In the genomic region with DNA sequence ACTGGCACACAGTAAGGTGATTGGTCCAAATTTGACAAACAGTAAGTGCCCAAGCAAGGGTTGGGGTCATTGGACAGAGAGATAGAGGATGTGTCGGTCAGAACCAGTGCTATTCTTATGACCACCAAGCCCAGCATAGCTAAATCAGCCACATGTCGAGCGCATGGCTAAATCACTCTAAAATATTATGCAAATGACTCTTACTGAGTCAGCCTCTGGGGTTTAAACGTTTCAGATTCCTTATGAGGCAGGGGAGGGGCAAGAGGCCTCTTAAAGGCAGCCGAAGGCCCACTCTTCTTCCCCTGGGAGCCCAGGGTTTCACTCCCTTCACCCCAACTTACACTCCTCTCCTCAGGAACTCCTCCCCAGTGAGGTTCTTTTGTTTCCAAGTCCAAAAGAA, we compare ENCODE assay signal across 10 cellular contexts. TPM values are rescaled to one million over a fixed set of nuclear protein-coding genes. Genes with fewer than 3 reads are reported as not detected.
DNase-seq lines count a peak whose midpoint lies in the region; ATAC-seq and TF ChIP-seq lines count a peak whose summit lies in the region.
"Had no signal": no experiment of that assay in that cellular context is flagged by ENCODE, and none has a peak within 500 bp of the region (broad histone marks: within the 10 kb centered on the region; RNA-seq: fewer than 3 reads in every experiment).

No MANE protein-coding gene starts in this region.

- ATAC-seq in GM19395 (IDR thresholded peaks at IDR 0.05; ENCODE audit: unreplicated experiment): peak; percentile 90
- peak; percentile 84 for ATAC-seq in HG03175 (IDR thresholded peaks at IDR 0.05; ENCODE audit: unreplicated experiment)
- ATAC-seq: Panc1 had no signal

- DNase-seq in AG20443 (ENCODE audit: low spot score) (peak; percentile 88), caudate nucleus (lab: John Stamatoyannopoulos, UW) (no peak), medulla oblongata (ENCODE audit: extremely low spot score) (no peak), spleen (no peak), GOT3 (lab: John Stamatoyannopoulos, UW) (no peak), foreskin melanocyte (no peak)

- no peak overlapping the region for H3K4me3 ChIP-seq in spleen

- peaks cover 0 to 22% (median 4%) of the 10 kb centered on the region in 6 donors for H3K4me1 ChIP-seq in spleen

- 38 to 62% (median 55%) methylated on average over 5 of the region's 5 CpGs for WGBS in spleen, 5 donors

- H3K27ac ChIP-seq in caudate nucleus (ENCODE audit: low read depth, low read length) (peak overlapping the region; percentile 20), spleen (no peak overlapping the region)

- no peak for TF ChIP-seq CTCF in spleen (IDR thresholded peaks at IDR 0.05 in 8 of 11, conservative IDR thresholded peaks at IDR 0.05 in 3 of 11)

- intact Hi-C loops in spleen (cut with DNase I; ENCODE audit: low total_unique reads): no loop called here

- H3K27me3 ChIP-seq in spleen (replicated peaks in 1 of 7): no peaks in the 10 kb centered on the region

- peaks cover 0 to 29% (median 8%) of the 10 kb centered on the region in 6 donors for H3K36me3 ChIP-seq in spleen

- no peaks in the 10 kb centered on the region for H3K9me3 ChIP-seq in spleen

- no peak for TF ChIP-seq POLR2A in spleen (IDR thresholded peaks at IDR 0.05)

RNA-seq across cellular contexts. Expression of gene ENDOU, which starts 0.6 kb away (rescaled TPM):
- under 1 TPM in 3 of 7 donors, not detected in 4; 0.32 to 0.92 (median 0.70) TPM for total RNA-seq in spleen
- under 1 TPM; 0.05 to 0.16 (median 0.13) TPM for polyA plus RNA-seq in spleen
- total RNA-seq: endothelial cell of umbilical vein had no signal
- polyA plus RNA-seq: endothelial cell of umbilical vein had no signal

RNA-seq across cellular contexts. Expression of gene RPAP3, which starts 20.1 kb away (rescaled TPM):
- total RNA-seq in spleen: 10 to 100 TPM; 15.8 to 35.5 (median 27.1) TPM
- polyA plus RNA-seq in spleen: 10 to 100 TPM; 12.2 to 15.2 (median 14.4) TPM

RNA-seq across cellular contexts. Expression of gene RAPGEF3, which starts 32.8 kb away (rescaled TPM):
- 10 to 100 TPM; 50.6 to 84.3 (median 57.8) TPM for total RNA-seq in spleen
- 100 to 1,000 TPM in 1 of 3 donors, 10 to 100 TPM in 2; 21.4 to 116 (median 64.3) TPM for polyA plus RNA-seq in spleen

RNA-seq across cellular contexts. Expression of gene SLC48A1, which starts 47.1 kb away (rescaled TPM):
- 10 to 100 TPM; 20.2 to 66.4 (median 42.3) TPM for total RNA-seq in spleen
- polyA plus RNA-seq in spleen: 10 to 100 TPM in 1 of 3 donors, 1 to 10 TPM in 2; 8.4 to 24.1 (median 9.5) TPM
